ENCODE assay signal across 7 cellular contexts in genomic region chr1:205285391-205286101, GRCh38. TPM values are rescaled to one million over a fixed set of nuclear protein-coding genes. Genes with fewer than 3 reads are reported as not detected.
DNase-seq lines count a peak whose midpoint lies in the region; ATAC-seq lines count a peak whose summit lies in the region.

No MANE protein-coding gene starts in this region.

- intact Hi-C loops in left ventricle myocardium superior (cut with micrococcal nuclease): no loop called here

- peak; percentile 87 for DNase-seq in NAMALWA (ENCODE audit: low spot score)
- DNase-seq in activated T-cell treated with anti-CD3 and anti-CD28 coated beads, Interleukin-2, amount 50 U/mL, for 48 hours: peak; percentile 60 to 63
- no peak for DNase-seq in left ventricle myocardium superior
- DNase-seq in stimulated activated CD8-positive, alpha-beta memory T cell treated with anti-CD3 and anti-CD28 coated beads, Interleukin-12 subunit alpha, Interleukin-12 subunit beta, amount 100 ng/mL, for 4 hours (ENCODE audit: low read depth): peak; percentile 31
- no peak for DNase-seq in HT-29 (ENCODE audit: low spot score)

- ATAC-seq in GM21515 (IDR thresholded peaks at IDR 0.05; ENCODE audit: unreplicated experiment) (peak; percentile 28), left ventricle myocardium superior (peak; percentile 9), GM19452 (IDR thresholded peaks at IDR 0.05; ENCODE audit: unreplicated experiment) (no peak)

RNA-seq across cellular contexts. Expression of gene NUAK2, which starts 36.0 kb away (rescaled TPM):
- 1.5 TPM for total RNA-seq in left ventricle myocardium superior
- total RNA-seq in HT-29 (2014; rRNA removed; shearing (Covaris generic)): 2.4 and 3.9 TPM in 2 replicates

RNA-seq across cellular contexts. Expression of gene TMCC2, which starts 57.8 kb away (rescaled TPM):
- total RNA-seq in left ventricle myocardium superior: 1.3 TPM
- total RNA-seq in HT-29 (2014; rRNA removed; shearing (Covaris generic)): 0.08 and 0.21 TPM in 2 replicates

Comparison
In these comparisons a context has a peak if more than half of its experiments do, and no peak if none do; other contexts are left out.
1. DNase-seq: peak in NAMALWA (single experiment), activated T-cell treated with anti-CD3 and anti-CD28 coated beads, Interleukin-2, amount 50 U/mL, for 48 hours (2 of 2) and stimulated activated CD8-positive, alpha-beta memory T cell treated with anti-CD3 and anti-CD28 coated beads, Interleukin-12 subunit alpha, Interleukin-12 subunit beta, amount 100 ng/mL, for 4 hours (single experiment); none in left ventricle myocardium superior (single experiment) and HT-29 (single experiment).